ENCODE assay signal across 25 cellular contexts in genomic region chr22:32325416-32325801, GRCh38. TPM values are rescaled to one million over a fixed set of nuclear protein-coding genes. Genes with fewer than 3 reads are reported as not detected.
A peak's percentile ranks its signal among the peaks of the same experiment; 100 is the strongest.
DNase-seq lines count a peak whose midpoint lies in the region; ATAC-seq lines count a peak whose summit lies in the region.
"Had no signal": no experiment of that assay in that cellular context is flagged by ENCODE, and none has a peak within 500 bp of the region (broad histone marks: within the 10 kb centered on the region; RNA-seq: fewer than 3 reads in every experiment).

No MANE protein-coding gene starts in this region.

- H4K8ac ChIP-seq in neuronal stem cell (ENCODE audit: low read depth, low read length) = peak overlapping the region; percentile 72

- peak overlapping the region; percentile 86 for H2BK15ac ChIP-seq in neuronal stem cell (ENCODE audit: low read length)

- peak overlapping the region; percentile 95 for H2AK5ac ChIP-seq in neuronal stem cell (ENCODE audit: low read depth, low read length)

- peaks cover 0 to 2% of the 10 kb centered on the region in 2 donors for H3K36me3 ChIP-seq in neuronal stem cell (replicated peaks in 1 of 2; ENCODE audit: control insufficient read depth in 2 of 2, insufficient read depth in 2 of 2, low read length in 2 of 2)
- H3K36me3 ChIP-seq: colonic mucosa, neutrophil, sigmoid colon, tibial artery had no signal

- no peaks in the 10 kb centered on the region for H3K36me3 Mint-ChIP-seq in activated CD8-positive, alpha-beta memory T cell treated with anti-CD3 and anti-CD28 coated beads, Interleukin-2, amount 10 ng/mL, durations not matched to agents 7 days and 5 days
- H3K36me3 Mint-ChIP-seq: CD4-positive, CD25-positive, alpha-beta regulatory T cell; mesothelial cell of epicardium had no signal

- CTCF ChIA-PET in activated CD8-positive, alpha-beta memory T cell treated with anti-CD3 and anti-CD28 coated beads, Interleukin-2, amount 10 ng/mL, durations not matched to agents 7 days and 5 days (lab: Charles Lee) = interaction anchor here (0.6 kb wide), 1 partner anchor 298 kb away, joined by 3 read pairs; no protein-coding TSS in a partner anchor

- peaks cover 0 to 3% of the 10 kb centered on the region in 2 donors for H3K9me3 ChIP-seq in neuronal stem cell (replicated peaks in 1 of 2; ENCODE audit: control insufficient read depth in 2 of 2, insufficient read depth in 1 of 2, low read depth in 1 of 2, low read length in 2 of 2)
- H3K9me3 ChIP-seq: A549, colonic mucosa, neutrophil, sigmoid colon, tibial artery had no signal

- H3K4me3 Mint-ChIP-seq in activated CD8-positive, alpha-beta memory T cell treated with anti-CD3 and anti-CD28 coated beads, Interleukin-2, amount 10 ng/mL, durations not matched to agents 7 days and 5 days = no peak overlapping the region
- H3K4me3 Mint-ChIP-seq: CD4-positive, CD25-positive, alpha-beta regulatory T cell; mesothelial cell of epicardium had no signal

- peak overlapping the region; percentile 63 for H3K14ac ChIP-seq in neuronal stem cell (ENCODE audit: low read length)

- H2BK5ac ChIP-seq in neuronal stem cell (ENCODE audit: low read length) = peak overlapping the region; percentile 83

- peak overlapping the region; percentile 68 for H4K91ac ChIP-seq in neuronal stem cell (ENCODE audit: low read depth, low read length, poor library complexity)

- peak overlapping the region; percentile 97 for H2BK12ac ChIP-seq in neuronal stem cell (ENCODE audit: low read length)

- H3K4me3 ChIP-seq in neuronal stem cell (ENCODE audit: low read length in 2 of 2) = no peak overlapping the region
- H3K4me3 ChIP-seq: A549, colonic mucosa, GM23248, sigmoid colon, tibial artery had no signal

- H3K4ac ChIP-seq in neuronal stem cell (ENCODE audit: low read length) = peak overlapping the region; percentile 46

- no peak overlapping the region for H3K4me2 ChIP-seq in neuronal stem cell (ENCODE audit: insufficient read depth, low read length, poor library complexity, severe bottlenecking)
- H3K4me2 ChIP-seq: A549 had no signal

- H3K9ac ChIP-seq in neuronal stem cell (ENCODE audit: low read depth, low read length, poor library complexity) = peak overlapping the region; percentile 15
- H3K9ac ChIP-seq: GM23248 had no signal

- H3K4me1 Mint-ChIP-seq in activated CD8-positive, alpha-beta memory T cell treated with anti-CD3 and anti-CD28 coated beads, Interleukin-2, amount 10 ng/mL, durations not matched to agents 7 days and 5 days = no peaks in the 10 kb centered on the region
- H3K4me1 Mint-ChIP-seq: CD4-positive, CD25-positive, alpha-beta regulatory T cell had no signal

- no peak overlapping the region for H3K23ac ChIP-seq in neuronal stem cell (ENCODE audit: low read depth, low read length, poor library complexity)

- peak overlapping the region; percentile 97 for H2BK120ac ChIP-seq in neuronal stem cell (ENCODE audit: low read depth, low read length)

- no peaks in the 10 kb centered on the region for H3K27me3 ChIP-seq in neuronal stem cell (ENCODE audit: control insufficient read depth in 3 of 3, insufficient read depth in 3 of 3, low read depth in 1 of 3, low read length in 3 of 3)
- H3K27me3 ChIP-seq: colonic mucosa, neutrophil, sigmoid colon, tibial artery had no signal

- peaks cover 3 to 4% of the 10 kb centered on the region in 2 donors for H3K4me1 ChIP-seq in neuronal stem cell (ENCODE audit: control insufficient read depth in 2 of 2, insufficient read depth in 1 of 2, low read depth in 1 of 2, low read length in 2 of 2)
- H3K4me1 ChIP-seq: A549, colonic mucosa, sigmoid colon, tibial artery had no signal

- H3K27ac Mint-ChIP-seq in activated CD8-positive, alpha-beta memory T cell treated with anti-CD3 and anti-CD28 coated beads, Interleukin-2, amount 10 ng/mL, durations not matched to agents 7 days and 5 days = no peak overlapping the region
- H3K27ac Mint-ChIP-seq: CD4-positive, CD25-positive, alpha-beta regulatory T cell; mesothelial cell of epicardium had no signal

- no peak overlapping the region for H3K27ac ChIP-seq in neuronal stem cell (replicated peaks; ENCODE audit: low read length)
- H3K27ac ChIP-seq: A549, colonic mucosa, GM23248, neutrophil, sigmoid colon, tibial artery had no signal

- ATAC-seq in activated CD8-positive, alpha-beta memory T cell treated with anti-CD3 and anti-CD28 coated beads, Interleukin-2, amount 10 ng/mL, durations not matched to agents 7 days and 5 days = no peak
- no peak for ATAC-seq in GM18498 (IDR thresholded peaks at IDR 0.05; ENCODE audit: unreplicated experiment)
- ATAC-seq: A549 had no signal

- H3K79me1 ChIP-seq in neuronal stem cell (ENCODE audit: low read depth, low read length) = no peaks in the 10 kb centered on the region

- H3K27me3 Mint-ChIP-seq in activated CD8-positive, alpha-beta memory T cell treated with anti-CD3 and anti-CD28 coated beads, Interleukin-2, amount 10 ng/mL, durations not matched to agents 7 days and 5 days = peaks cover 4% of the 10 kb centered on the region

- DNase-seq in NCI-H524 (lab: John Stamatoyannopoulos, UW) (peak; percentile 55 to 85), NCI-H524 treated with DMSO at 0.1 percent for 48 hours (lab: John Stamatoyannopoulos, UW) (no peak), NCI-H1092 treated with DMSO at 0.1 percent for 48 hours (lab: John Stamatoyannopoulos, UW) (peak; percentile 6), neuronal stem cell (ENCODE audit: low spot score) (no peak), NCI-H187 treated with DMSO at 0.1 percent for 48 hours (lab: John Stamatoyannopoulos, UW) (no peak), AG20443 (ENCODE audit: low spot score) (no peak)
- DNase-seq in activated CD8-positive, alpha-beta memory T cell treated with anti-CD3 and anti-CD28 coated beads, Interleukin-2, amount 10 ng/mL, durations not matched to agents 7 days and 5 days = peak; percentile 35
- DNase-seq: CD4-positive, CD25-positive, alpha-beta regulatory T cell; colonic mucosa; GM23248; MM.1S; NCI-H226; sigmoid colon; stimulated activated CD4-positive, alpha-beta T cell treated with anti-CD3 and anti-CD28 coated beads, Interleukin-4, amount 100 ng/mL, for 24 hours; SW 1271 had no signal

- WGBS in neuronal stem cell (ENCODE audit: extremely low coverage in 2 of 2, insufficient read length in 2 of 2, insufficient replicate concordance in 1 of 2), 2 donors = no CpG with 5 or more reads among the region's 9 CpGs

- H3K18ac ChIP-seq in neuronal stem cell (ENCODE audit: low read length) = peak overlapping the region; percentile 97

- H3K9me3 Mint-ChIP-seq in activated CD8-positive, alpha-beta memory T cell treated with anti-CD3 and anti-CD28 coated beads, Interleukin-2, amount 10 ng/mL, durations not matched to agents 7 days and 5 days (ENCODE audit: low read depth) = no peaks in the 10 kb centered on the region
- H3K9me3 Mint-ChIP-seq: mesothelial cell of epicardium had no signal

- H2AFZ ChIP-seq in neuronal stem cell (ENCODE audit: low read length) = peak overlapping the region; percentile 26
- H2AFZ ChIP-seq: GM23248 had no signal

RNA-seq across cellular contexts. Expression of gene RFPL3, which starts 32.3 kb away (rescaled TPM):
- not detected for total RNA-seq in activated CD8-positive, alpha-beta memory T cell treated with anti-CD3 and anti-CD28 coated beads, Interleukin-2, amount 10 ng/mL, durations not matched to agents 7 days and 5 days
- not detected for polyA plus RNA-seq in neuronal stem cell (2013, experiment 1 of 2)
- not detected for polyA plus RNA-seq in neuronal stem cell (2013, experiment 2 of 2)
- total RNA-seq: aorta; CD4-positive, CD25-positive, alpha-beta regulatory T cell; colonic mucosa; Daoy; GM23248; HT-29; kidney epithelial cell; mesothelial cell of epicardium; sigmoid colon had no signal
- polyA plus RNA-seq: A549; aorta; CD4-positive, CD25-positive, alpha-beta regulatory T cell; esophagus; GM23248; sigmoid colon had no signal

Comparison
In these comparisons a context has a peak if more than half of its experiments do, and no peak if none do; other contexts are left out.
1. DNase-seq: peak in NCI-H524 (2 of 2), NCI-H1092 treated with DMSO at 0.1 percent for 48 hours (single experiment) and activated CD8-positive, alpha-beta memory T cell treated with anti-CD3 and anti-CD28 coated beads, Interleukin-2, amount 10 ng/mL, durations not matched to agents 7 days and 5 days (single experiment); none in NCI-H524 treated with DMSO at 0.1 percent for 48 hours (single experiment), neuronal stem cell (single experiment), NCI-H187 treated with DMSO at 0.1 percent for 48 hours (single experiment) and AG20443 (single experiment).